ENCODE assay signal across 11 cellular contexts in the genomic region with DNA sequence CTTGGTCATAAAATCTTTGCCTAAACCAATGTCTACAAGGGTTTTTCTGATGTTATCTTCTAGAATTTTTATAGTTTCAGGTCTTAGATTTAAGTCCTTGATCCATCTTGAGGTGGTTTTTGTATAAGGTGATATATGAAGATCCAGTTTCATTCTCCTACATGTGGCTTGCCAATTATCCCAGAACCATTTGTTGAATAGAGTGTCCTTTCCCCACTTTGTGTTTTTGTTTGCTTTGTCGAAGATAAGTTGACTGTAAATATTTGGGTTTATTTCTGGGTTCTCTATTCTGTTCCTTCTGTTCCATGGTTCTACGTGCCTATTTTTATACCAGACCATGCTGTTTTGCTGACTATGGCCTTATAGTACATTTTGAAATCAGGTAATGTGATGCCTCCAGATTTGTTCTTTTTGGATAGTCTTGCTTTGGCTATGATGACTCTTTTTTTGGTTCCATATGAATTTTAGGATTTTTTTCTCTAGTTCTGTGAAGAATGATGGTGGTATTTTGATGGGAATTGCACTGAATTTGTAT. TPM values are rescaled to one million over a fixed set of nuclear protein-coding genes. Genes with fewer than 3 reads are reported as not detected.
"Had no signal": no experiment of that assay in that cellular context is flagged by ENCODE, and none has a peak within 500 bp of the region (broad histone marks: within the 10 kb centered on the region; RNA-seq: fewer than 3 reads in every experiment).

No MANE protein-coding gene starts in this region.

RNA-seq across cellular contexts. Expression of a gene that starts 7.0 kb away (rescaled TPM):
- total RNA-seq: natural killer cell, occipital lobe, osteoblast, progenitor cell of endocrine pancreas, psoas muscle, right cardiac atrium, sciatic nerve, smooth muscle cell, spleen, transverse colon, upper lobe of right lung had no signal
